31 cellular contexts compared by ENCODE assay signal in genomic region chr4:28883211-28883610, GRCh38.
"Had no signal": no experiment of that assay in that cellular context is flagged by ENCODE, and none has a peak within 500 bp of the region (broad histone marks: within the 10 kb centered on the region; RNA-seq: fewer than 3 reads in every experiment).

No MANE protein-coding gene starts in this region.

- H3K4me1 ChIP-seq: esophagus squamous epithelium, left ventricle myocardium inferior, prostate gland, sigmoid colon, uterus had no signal

- H3K4me1 Mint-ChIP-seq: activated CD4-positive, alpha-beta T cell treated with anti-CD3 and anti-CD28 coated beads for 36 hours; mesothelial cell of epicardium; naive B cell; nephron progenitor cell; stimulated activated memory B cell treated with anti-CD40 and anti-IgM and Interleukin-4, amounts not matched to agents 10 μg/mL and 1 μg/mL and 100 μg/mL, for 72 hours; stimulated activated naive CD8-positive, alpha-beta T cell treated with anti-CD3 and anti-CD28 coated beads, Interleukin-15, amount 100 ng/mL, for 72 hours had no signal

- DNase-seq: activated CD4-positive, alpha-beta T cell treated with anti-CD3 and anti-CD28 coated beads for 36 hours; activated CD4-positive, alpha-beta T cell treated with anti-CD3 and anti-CD28 coated beads, Interleukin-2, amount 50 U/mL, for 48 hours; activated CD4-positive, CD25-positive, alpha-beta regulatory T cell; activated CD8-positive, alpha-beta memory T cell treated with anti-CD3 and anti-CD28 coated beads for 24 hours; activated effector memory CD4-positive, alpha-beta T cell treated with Interleukin-2 at 50 U/mL for 16 hours; activated naive CD4-positive, alpha-beta T cell treated with Interleukin-2 at 50 U/mL for 16 hours; anterior cingulate cortex; dermis blood vessel endothelial cell; effector CD4-positive, alpha-beta T cell; esophagus squamous epithelium; islet precursor cell; left ventricle myocardium inferior; naive B cell; nephron progenitor cell; ovary; sigmoid colon; small intestine; stimulated activated CD4-positive, alpha-beta T cell treated with anti-CD3 and anti-CD28 coated beads, Interleukin-1b, Interleukin-23, amount 100 ng/mL, for 48 hours; stimulated activated CD4-positive, alpha-beta T cell treated with anti-CD3 and anti-CD28 coated beads, Interleukin-4, amount 100 ng/mL, for 4 hours; stimulated activated CD8-positive, alpha-beta memory T cell treated with anti-CD3 and anti-CD28 coated beads, Interleukin-4, amount 100 ng/mL, for 48 hours; stimulated activated naive CD8-positive, alpha-beta T cell treated with anti-CD3 and anti-CD28 coated beads, Interleukin-15, amount 100 ng/mL, for 72 hours; substantia nigra; uterus had no signal

- H3K9me3 Mint-ChIP-seq: nephron progenitor cell; stimulated activated memory B cell treated with anti-CD40 and anti-IgM and Interleukin-4, amounts not matched to agents 10 μg/mL and 1 μg/mL and 100 μg/mL, for 72 hours; type B pancreatic cell had no signal

- ATAC-seq: activated CD4-positive, alpha-beta T cell treated with anti-CD3 and anti-CD28 coated beads for 36 hours; stimulated activated memory B cell treated with anti-CD40 and anti-IgM and Interleukin-4, amounts not matched to agents 10 μg/mL and 1 μg/mL and 100 μg/mL, for 72 hours; stimulated activated naive CD8-positive, alpha-beta T cell treated with anti-CD3 and anti-CD28 coated beads, Interleukin-15, amount 100 ng/mL, for 72 hours had no signal

- H3K36me3 ChIP-seq: esophagus squamous epithelium, left ventricle myocardium inferior, ovary, prostate gland, sigmoid colon, uterus had no signal

- H3K9me3 ChIP-seq: esophagus squamous epithelium, left ventricle myocardium inferior, ovary, prostate gland, sigmoid colon, uterus had no signal

- H3K36me3 Mint-ChIP-seq: activated naive CD8-positive, alpha-beta T cell; mesothelial cell of epicardium; naive B cell; stimulated activated memory B cell treated with anti-CD40 and anti-IgM and Interleukin-4, amounts not matched to agents 10 μg/mL and 1 μg/mL and 100 μg/mL, for 72 hours; type B pancreatic cell had no signal

- H3K27ac ChIP-seq: epithelial cell of prostate, esophagus squamous epithelium, left ventricle myocardium inferior, ovary, prostate gland, sigmoid colon, uterus had no signal

- H3K4me3 ChIP-seq: esophagus squamous epithelium, left ventricle myocardium inferior, lung, ovary, prostate gland, sigmoid colon, uterus had no signal

- H3K27me3 ChIP-seq: esophagus squamous epithelium, ovary, sigmoid colon, uterus had no signal

- H3K27me3 Mint-ChIP-seq: activated CD4-positive, alpha-beta T cell treated with anti-CD3 and anti-CD28 coated beads for 36 hours; activated naive CD8-positive, alpha-beta T cell; naive B cell; stimulated activated memory B cell treated with anti-CD40 and anti-IgM and Interleukin-4, amounts not matched to agents 10 μg/mL and 1 μg/mL and 100 μg/mL, for 72 hours; stimulated activated naive CD8-positive, alpha-beta T cell treated with anti-CD3 and anti-CD28 coated beads, Interleukin-15, amount 100 ng/mL, for 72 hours; type B pancreatic cell had no signal

- H3K27ac Mint-ChIP-seq: activated CD4-positive, alpha-beta T cell treated with anti-CD3 and anti-CD28 coated beads for 36 hours; activated naive CD8-positive, alpha-beta T cell; mesothelial cell of epicardium; naive B cell; nephron progenitor cell; stimulated activated memory B cell treated with anti-CD40 and anti-IgM and Interleukin-4, amounts not matched to agents 10 μg/mL and 1 μg/mL and 100 μg/mL, for 72 hours; stimulated activated naive CD8-positive, alpha-beta T cell treated with anti-CD3 and anti-CD28 coated beads, Interleukin-15, amount 100 ng/mL, for 72 hours; T-helper 2 cell treated with Interferon-gamma antibody and Interleukin-4, amounts not matched to agents 5 μg/mL and 100 μg/mL, for 36 hours; type B pancreatic cell had no signal

- H3K4me3 Mint-ChIP-seq: activated CD4-positive, alpha-beta T cell treated with anti-CD3 and anti-CD28 coated beads for 36 hours; activated naive CD8-positive, alpha-beta T cell; mesothelial cell of epicardium; naive B cell; nephron progenitor cell; stimulated activated memory B cell treated with anti-CD40 and anti-IgM and Interleukin-4, amounts not matched to agents 10 μg/mL and 1 μg/mL and 100 μg/mL, for 72 hours; stimulated activated naive CD8-positive, alpha-beta T cell treated with anti-CD3 and anti-CD28 coated beads, Interleukin-15, amount 100 ng/mL, for 72 hours; T-helper 2 cell treated with Interferon-gamma antibody and Interleukin-4, amounts not matched to agents 5 μg/mL and 100 μg/mL, for 36 hours; type B pancreatic cell had no signal
